8 cellular contexts compared by ENCODE assay signal in genomic region chr16:50742521-50743150, GRCh38. TPM values are rescaled to one million over a fixed set of nuclear protein-coding genes. Genes with fewer than 3 reads are reported as not detected.
A peak's percentile ranks its signal among the peaks of the same experiment; 100 is the strongest.
DNase-seq lines count a peak whose midpoint lies in the region; ATAC-seq and TF ChIP-seq lines count a peak whose summit lies in the region.

No MANE protein-coding gene starts in this region.

- H3K4me3 Mint-ChIP-seq in activated naive CD8-positive, alpha-beta T cell: peak overlapping the region; percentile 95

- intact Hi-C loops in PC-3 (cut with micrococcal nuclease): loop anchor here (1.0 to 10.0 kb wide), 2 partner anchors 64 to 378 kb away; partner anchors contain the start of gene BRD7
- intact Hi-C loops in heart right ventricle (cut with DNase I): loop anchor here in 3 of 10 donors (5.0 to 10.0 kb wide), 5 partner anchors 45 to 370 kb away; no protein-coding TSS in a partner anchor
- intact Hi-C loops in prostate gland (cut with DNase I): loop anchor here (5.0 to 10.0 kb wide), 2 partner anchors 45 to 378 kb away; partner anchors contain the start of gene BRD7

- no peak for ATAC-seq in PC-3
- ATAC-seq in heart right ventricle: no peak
- ATAC-seq in GM18870 (IDR thresholded peaks at IDR 0.05; ENCODE audit: unreplicated experiment): no peak

- BruUV-seq in PC-3 (replicated peaks; lab: Mats Ljungman, UMichigan): no TSS peak

- peak overlapping the region; percentile 58 for H3K9ac ChIP-seq in PC-3 (ENCODE audit: low read length)

- H3K27ac Mint-ChIP-seq in activated naive CD8-positive, alpha-beta T cell: peak overlapping the region; percentile 98

- WGBS in heart right ventricle, 2 donors: 1% methylated on average over 22 to 32 of the region's 32 CpGs
- under 1% methylated on average over 32 of the region's 32 CpGs for WGBS in prostate gland

- no peaks in the 10 kb centered on the region for H3K9me2 ChIP-seq in PC-3 (replicated peaks; ENCODE audit: low read length)

- H3K4me1 ChIP-seq in PC-3 (ENCODE audit: insufficient read depth, low read length) (peaks cover 34% of the 10 kb centered on the region), heart right ventricle (peaks cover 0 to 56% (median 40%) of the 10 kb centered on the region in 9 donors), prostate gland (replicated peaks) (no peaks in the 10 kb centered on the region)

- H3F3A ChIP-seq in PC-3 (ENCODE audit: low read length, unreplicated experiment): no peaks in the 10 kb centered on the region

- H3K79me2 ChIP-seq in PC-3 (ENCODE audit: low read length): no peaks in the 10 kb centered on the region

- H3K4me3 ChIP-seq in PC-3 (ENCODE audit: low read length) (peak overlapping the region; percentile 77), heart right ventricle (peak overlapping the region; percentile 48 to 98 (median 93)), prostate gland (peak overlapping the region; percentile 86 to 96)

- TF ChIP-seq CTCF in PC-3 (conservative IDR thresholded peaks at IDR 0.05; ENCODE audit: low read depth, low read length): no peak
- TF ChIP-seq CTCF in heart right ventricle (IDR thresholded peaks at IDR 0.05): no peak
- TF ChIP-seq CTCF in prostate gland (IDR thresholded peaks at IDR 0.05): no peak

- H2AFZ ChIP-seq in PC-3 (ENCODE audit: low read length): peak overlapping the region; percentile 72

- H3K27me3 ChIP-seq in PC-3 (ENCODE audit: low read length) (no peaks in the 10 kb centered on the region), heart right ventricle (no peaks in the 10 kb centered on the region), prostate gland (replicated peaks; ENCODE audit: insufficient read depth) (no peaks in the 10 kb centered on the region)

- no peaks in the 10 kb centered on the region for H4K20me1 ChIP-seq in PC-3 (ENCODE audit: low read length)

- H3K27me3 Mint-ChIP-seq in activated naive CD8-positive, alpha-beta T cell: no peaks in the 10 kb centered on the region

- H3K4me1 Mint-ChIP-seq in activated naive CD8-positive, alpha-beta T cell (ENCODE audit: low read depth): peaks cover 58% of the 10 kb centered on the region

- no peak for TF ChIP-seq POLR2A in prostate gland (IDR thresholded peaks at IDR 0.05)

- H3K4me2 ChIP-seq in PC-3 (ENCODE audit: low read length): peak overlapping the region; percentile 87

- H3K9me3 ChIP-seq in PC-3 (ENCODE audit: low read length): no peaks in the 10 kb centered on the region
- no peaks in the 10 kb centered on the region for H3K9me3 ChIP-seq in heart right ventricle
- no peaks in the 10 kb centered on the region for H3K9me3 ChIP-seq in prostate gland

- POLR2A ChIA-PET in PC-3 (lab: Charles Lee; ENCODE audit: unreplicated experiment): no interaction called here

- DNase-seq in NCI-H748 (lab: John Stamatoyannopoulos, UW; ENCODE audit: unreplicated experiment): peak; percentile 6
- no peak for DNase-seq in NCI-H748 treated with DMSO at 0.1 percent for 48 hours (lab: John Stamatoyannopoulos, UW)
- peak; percentile 36 for DNase-seq in PC-3
- peak in 1 of 2 donors; percentile 13 for DNase-seq in heart right ventricle
- no peak for DNase-seq in prostate gland (ENCODE audit: low spot score)
- no peak for DNase-seq in cortex of kidney (lab: John Stamatoyannopoulos, UW)

- H3K27ac ChIP-seq in PC-3 (ENCODE audit: low read length) (no peak overlapping the region), heart right ventricle (peak overlapping the region; percentile 69 to 98 (median 90)), prostate gland (peak overlapping the region; percentile 86 to 88)

- CTCF ChIA-PET in PC-3 (lab: Charles Lee): interaction anchor here (0.6 kb wide), 1 partner anchor 57 kb away, joined by 4 read pairs; no protein-coding TSS in a partner anchor

- H3K9me3 Mint-ChIP-seq in activated naive CD8-positive, alpha-beta T cell (ENCODE audit: low read depth): no peaks in the 10 kb centered on the region

- H3K36me3 ChIP-seq in PC-3 (ENCODE audit: low read depth, low read length) (no peaks in the 10 kb centered on the region; the same call in 1 of the 2 replicates), heart right ventricle (peaks cover 0 to 27% (median 0%) of the 10 kb centered on the region in 9 donors), prostate gland (no peaks in the 10 kb centered on the region)

- H3K36me3 Mint-ChIP-seq in activated naive CD8-positive, alpha-beta T cell: peaks cover 13% of the 10 kb centered on the region

RNA-seq across cellular contexts. Expression of gene CYLD, which starts 0.8 kb away (rescaled TPM):
- total RNA-seq in PC-3 (2014; rRNA removed) (8.5 and 8.6 TPM in 2 replicates), heart right ventricle (10 to 100 TPM; 21.9 to 61.7 (median 39.9) TPM), prostate gland (10 to 100 TPM; 28.1 to 30.2 TPM)
- polyA plus RNA-seq in heart right ventricle: 10 to 100 TPM; 10.3 to 11.8 TPM

RNA-seq across cellular contexts. Expression of gene NOD2, which starts 49.2 kb away (rescaled TPM):
- total RNA-seq in PC-3 (2014; rRNA removed) (0.07 TPM in 1 of 2 replicates, not detected in the other), heart right ventricle (1 to 10 TPM in 4 of 10 donors, under 1 TPM in 6; 0.13 to 4.9 (median 0.48) TPM), prostate gland (1 to 10 TPM; 2.8 to 5.6 TPM)
- polyA plus RNA-seq in heart right ventricle: under 1 TPM; 0.36 to 0.73 TPM

Comparison
In these comparisons a context has a peak if more than half of its experiments do, and no peak if none do; other contexts are left out.
1. DNase-seq: peak in NCI-H748 (single experiment) and PC-3 (single experiment); none in NCI-H748 treated with DMSO at 0.1 percent for 48 hours (single experiment), prostate gland (single experiment) and cortex of kidney (single experiment).
2. Peak in every context shown above with its lines, with median percentiles within 50 percentile points of each other: H3K4me3 ChIP-seq.